ENCODE assay signal across 24 cellular contexts in genomic region chr20:61634376-61634775, GRCh38.
"Had no signal": no experiment of that assay in that cellular context is flagged by ENCODE, and none has a peak within 500 bp of the region (broad histone marks: within the 10 kb centered on the region; RNA-seq: fewer than 3 reads in every experiment).

No MANE protein-coding gene starts in this region.

- H3K4me3 Mint-ChIP-seq: dendritic cell treated with granulocyte-macrophage colony-stimulating factor and Interleukin-4, amounts not matched to agents 40 ng/mL and 50 ng/mL, for 4 days; effector memory CD8-positive, alpha-beta T cell; endodermal cell had no signal

- H3K27me3 ChIP-seq: colonic mucosa, gastrocnemius medialis had no signal

- H3K27ac Mint-ChIP-seq: dendritic cell treated with granulocyte-macrophage colony-stimulating factor and Interleukin-4, amounts not matched to agents 40 ng/mL and 50 ng/mL, for 4 days; effector memory CD8-positive, alpha-beta T cell; endodermal cell had no signal

- ATAC-seq: effector memory CD8-positive, alpha-beta T cell; esophagus mucosa; foreskin keratinocyte; gastrocnemius medialis; gastroesophageal sphincter; heart left ventricle; heart right ventricle had no signal

- H3K27me3 Mint-ChIP-seq: dendritic cell treated with granulocyte-macrophage colony-stimulating factor and Interleukin-4, amounts not matched to agents 40 ng/mL and 50 ng/mL, for 4 days had no signal

- H3K9me3 Mint-ChIP-seq: dendritic cell treated with granulocyte-macrophage colony-stimulating factor and Interleukin-4, amounts not matched to agents 40 ng/mL and 50 ng/mL, for 4 days; endodermal cell had no signal

- H3K4me1 ChIP-seq: colonic mucosa, gastrocnemius medialis, heart right ventricle had no signal

- DNase-seq: colonic mucosa; cortex of kidney; dermis blood vessel endothelial cell; dorsolateral prefrontal cortex; effector CD4-positive, alpha-beta T cell; effector CD8-positive, alpha-beta T cell; effector memory CD4-positive, alpha-beta T cell; effector memory CD8-positive, alpha-beta T cell; endodermal cell; erythroblast; esophagus squamous epithelium; foreskin keratinocyte; foreskin melanocyte; gastrocnemius medialis; glutamatergic neuron; head of caudate nucleus; heart left ventricle; heart right ventricle had no signal

- H3K4me1 Mint-ChIP-seq: endodermal cell had no signal

- H3K4me3 ChIP-seq: colonic mucosa, coronary artery, esophagus muscularis mucosa, esophagus squamous epithelium, gastrocnemius medialis, gastroesophageal sphincter, heart left ventricle, heart right ventricle had no signal

- H3K27ac ChIP-seq: colonic mucosa, coronary artery, dorsolateral prefrontal cortex, epithelial cell of prostate, esophagus muscularis mucosa, esophagus squamous epithelium, foreskin keratinocyte, gastrocnemius medialis, gastroesophageal sphincter, heart left ventricle, heart right ventricle had no signal

- H3K36me3 ChIP-seq: colonic mucosa, esophagus muscularis mucosa, esophagus squamous epithelium, gastrocnemius medialis, gastroesophageal sphincter, heart left ventricle, heart right ventricle had no signal

- H3K9me3 ChIP-seq: colonic mucosa, esophagus muscularis mucosa, esophagus squamous epithelium, gastrocnemius medialis, gastroesophageal sphincter, heart left ventricle, heart right ventricle had no signal
